8 cellular contexts compared by ENCODE assay signal in the genomic region with DNA sequence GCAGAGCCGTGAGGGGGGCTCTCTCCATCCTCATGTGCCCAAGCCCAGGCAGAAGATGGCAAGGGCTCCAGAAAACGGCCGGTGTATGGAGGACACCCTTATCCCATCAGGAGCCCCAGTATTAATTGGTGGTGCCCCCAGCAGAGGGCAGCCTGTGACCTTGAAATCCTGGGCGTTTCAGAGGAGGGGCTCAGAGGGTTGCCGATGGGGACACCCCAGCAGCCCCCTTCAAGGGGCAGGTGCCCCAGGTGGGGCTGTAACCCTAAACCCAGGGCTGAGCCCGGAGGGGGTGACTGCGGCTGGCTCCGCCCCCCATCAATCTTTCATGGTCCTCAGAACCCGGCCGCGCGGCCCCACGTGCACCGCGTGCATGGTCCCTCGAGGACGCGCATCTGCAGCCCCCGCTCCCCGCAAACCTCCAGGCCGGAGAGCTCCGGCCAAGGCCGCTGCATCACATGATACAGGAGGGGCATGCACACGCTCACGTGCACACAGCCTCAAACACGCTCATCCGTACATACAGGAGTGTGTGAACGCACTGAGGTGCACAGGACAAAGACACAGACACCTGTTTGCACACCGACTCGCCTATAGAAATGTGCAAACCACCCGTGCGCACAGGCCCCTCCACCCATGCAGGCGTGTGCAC. TPM values are rescaled to one million over a fixed set of nuclear protein-coding genes. Genes with fewer than 3 reads are reported as not detected.
DNase-seq lines count a peak whose midpoint lies in the region; ATAC-seq and TF ChIP-seq lines count a peak whose summit lies in the region.

No MANE protein-coding gene starts in this region.

- DNase-seq in COR-L47 (lab: John Stamatoyannopoulos, UW) = peak; percentile 52
- DNase-seq in Kasumi-1 (lab: John Stamatoyannopoulos, UW) = peak; percentile 27 to 44
- peak; percentile 47 to 54 for DNase-seq in activated T-cell treated with anti-CD3 and anti-CD28 coated beads, Interleukin-2, amount 50 U/mL, for 48 hours
- peak; percentile 46 for DNase-seq in left cardiac atrium
- DNase-seq in progenitor cell of endocrine pancreas (ENCODE audit: low spot score, unreplicated experiment) = no peak
- DNase-seq in HT-29 (ENCODE audit: low spot score) = no peak
- no peak for DNase-seq in LoVo (ENCODE audit: low spot score)
- DNase-seq in DMS153 treated with DMSO at 0.1 percent for 48 hours (lab: John Stamatoyannopoulos, UW; ENCODE audit: unreplicated experiment) = no peak

- peaks cover 1% of the 10 kb centered on the region for H3K36me3 Mint-ChIP-seq in progenitor cell of endocrine pancreas (ENCODE audit: insufficient read depth)

- H3K4me3 Mint-ChIP-seq in progenitor cell of endocrine pancreas (ENCODE audit: low read depth) = peak overlapping the region; percentile 87

- peaks cover 3% of the 10 kb centered on the region for H3K4me1 Mint-ChIP-seq in progenitor cell of endocrine pancreas (ENCODE audit: low read depth)

- intact Hi-C loops in left cardiac atrium (cut with DNase I) = loop anchor here in 1 of 2 donors (10.0 kb wide), 1 partner anchor 212 kb away; the partner anchor contains the start of gene SSBP4

- H3K27ac Mint-ChIP-seq in progenitor cell of endocrine pancreas = peak overlapping the region; percentile 47

- no peaks in the 10 kb centered on the region for H3K9me3 Mint-ChIP-seq in progenitor cell of endocrine pancreas (ENCODE audit: low read depth)

- no peak for ATAC-seq in left cardiac atrium

- H3K27me3 Mint-ChIP-seq in progenitor cell of endocrine pancreas = no peaks in the 10 kb centered on the region

- peak; percentile 27 for TF ChIP-seq CTCF in progenitor cell of endocrine pancreas (IDR thresholded peaks at IDR 0.05; ENCODE audit: unreplicated experiment)

RNA-seq across cellular contexts. Expression of gene RAB3A, which starts 1.0 kb away (rescaled TPM):
- 10 to 100 TPM; 23.8 to 29.2 TPM for total RNA-seq in left cardiac atrium
- total RNA-seq in progenitor cell of endocrine pancreas = 3.3 and 5.1 TPM in 2 replicates
- total RNA-seq in HT-29 (2014; rRNA removed; shearing (Covaris generic)) = 1.2 and 2.7 TPM in 2 replicates

RNA-seq across cellular contexts. Expression of gene MPV17L2, which starts 9.9 kb away (rescaled TPM):
- total RNA-seq in left cardiac atrium (10 to 100 TPM in 1 of 2 donors, 1 to 10 TPM in 1; 8.7 to 13.4 TPM), progenitor cell of endocrine pancreas (10.6 and 11.5 TPM in 2 replicates)
- total RNA-seq in HT-29 (2014; rRNA removed; shearing (Covaris generic)) = 42.3 and 54.3 TPM in 2 replicates

RNA-seq across cellular contexts. Expression of gene PDE4C, which starts 23.4 kb away (rescaled TPM):
- total RNA-seq in left cardiac atrium = under 1 TPM in 1 of 2 donors, not detected in 1; 0.55 TPM
- total RNA-seq in progenitor cell of endocrine pancreas = 0.53 and 1.6 TPM in 2 replicates
- 3.4 TPM in 1 of 2 replicates, not detected in the other for total RNA-seq in HT-29 (2014; rRNA removed; shearing (Covaris generic))

RNA-seq across cellular contexts. Expression of gene IFI30, which starts 29.3 kb away (rescaled TPM):
- total RNA-seq in left cardiac atrium (10 to 100 TPM; 43.7 to 68.9 TPM), progenitor cell of endocrine pancreas (not detected in 2 replicates)
- 58.9 and 74.6 TPM in 2 replicates for total RNA-seq in HT-29 (2014; rRNA removed; shearing (Covaris generic))

RNA-seq across cellular contexts. Expression of gene PIK3R2, which starts 49.9 kb away (rescaled TPM):
- total RNA-seq in left cardiac atrium (10 to 100 TPM; 22.1 to 24.5 TPM), progenitor cell of endocrine pancreas (58.9 and 61.2 TPM in 2 replicates)
- 26.4 and 37.7 TPM in 2 replicates for total RNA-seq in HT-29 (2014; rRNA removed; shearing (Covaris generic))

Comparison
In these comparisons a context has a peak if more than half of its experiments do, and no peak if none do; other contexts are left out.
1. DNase-seq: peak in COR-L47 (single experiment), Kasumi-1 (2 of 2), activated T-cell treated with anti-CD3 and anti-CD28 coated beads, Interleukin-2, amount 50 U/mL, for 48 hours (2 of 2) and left cardiac atrium (single experiment); none in progenitor cell of endocrine pancreas (single experiment), HT-29 (single experiment), LoVo (single experiment) and DMS153 treated with DMSO at 0.1 percent for 48 hours (single experiment).